ENCODE assay signal across 8 cellular contexts in the genomic region with DNA sequence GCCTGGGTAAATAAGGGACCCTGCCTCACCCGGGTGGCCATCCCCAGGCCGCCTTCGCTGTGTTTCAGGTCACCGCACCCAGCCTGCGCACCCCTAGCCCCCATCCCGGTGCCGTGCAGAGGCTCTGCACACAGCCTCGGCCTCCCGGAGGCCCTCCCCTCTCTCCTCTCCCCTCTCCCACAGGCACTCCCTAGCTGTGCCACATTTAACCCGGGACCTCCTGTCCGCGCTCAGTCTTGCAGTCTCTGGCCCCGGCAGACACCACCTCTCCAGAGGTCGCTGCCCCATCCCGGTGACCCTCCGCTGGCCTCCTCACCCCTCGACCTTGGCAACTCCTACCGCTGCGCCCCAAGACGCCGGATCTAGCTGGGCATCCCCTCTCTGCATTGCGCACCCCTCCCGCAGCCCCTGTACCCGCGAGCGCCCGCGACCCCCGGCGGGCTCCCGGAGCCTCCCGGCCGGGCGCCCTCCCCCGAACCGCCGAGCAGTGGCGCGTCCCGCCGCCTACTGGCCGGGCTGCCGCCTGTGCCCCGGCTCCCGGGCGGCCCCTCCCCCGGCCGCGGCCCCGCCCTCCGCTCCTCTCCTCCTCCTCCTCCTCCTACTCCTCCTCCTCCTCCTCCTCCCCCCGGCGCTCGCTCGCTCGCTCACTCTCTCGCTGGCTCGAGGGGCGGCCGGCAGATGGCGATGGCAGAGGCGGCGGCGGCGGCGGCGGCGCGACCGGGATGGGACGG. TPM values are rescaled to one million over a fixed set of nuclear protein-coding genes. Genes with fewer than 3 reads are reported as not detected.
DNase-seq lines count a peak whose midpoint lies in the region; ATAC-seq, FAIRE-seq and TF ChIP-seq lines count a peak whose summit lies in the region.

A gene (plus strand): TSS at position 647 of the 731 bp plus-strand sequence.

- CTCF ChIA-PET in SK-N-SH (lab: Yijun Ruan, JAX) = interaction anchor here (1.2 to 5.7 kb wide), 2 partner anchors 7 to 15 kb away, joined by 3 to 62 read pairs; no protein-coding TSS in a partner anchor

- no peak for TF ChIP-seq RAD21 in SK-N-SH (IDR thresholded peaks at IDR 0.05; ENCODE audit: low read length)

- POLR2A ChIA-PET in SK-N-SH (lab: Yijun Ruan, JAX) = no interaction called here

- H2AFZ ChIP-seq in KMS-11 (ENCODE audit: low read depth) (peak within 1 kb of the TSS; percentile 38; the same call in 1 of the 2 replicates), SK-N-SH (ENCODE audit: low read depth) (no peak within 1 kb of the TSS)

- peaks cover 11 to 27% (median 16%) of the 10 kb centered on the region in 10 experiments; a peak in 19 of 20 replicates for H3K4me1 ChIP-seq in BLaER1 treated with 17β-estradiol and CSF1 and Interleukin-3, amounts not matched to agents 10 nM and 100 nM
- H3K4me1 ChIP-seq in KMS-11 (ENCODE audit: low read depth, poor library complexity, severe bottlenecking) (no peaks in the 10 kb centered on the region), SK-N-SH (ENCODE audit: control insufficient read depth in 1 of 2, insufficient read depth in 2 of 2, low read depth in 1 of 2, low read length in 1 of 2) (no peaks in the 10 kb centered on the region; a peak in 1 of 4 replicates), kidney (ENCODE audit: control insufficient read depth in 1 of 2, insufficient read depth in 1 of 2, low read depth in 1 of 2, low read length in 2 of 2) (peaks cover 0 to 15% of the 10 kb centered on the region in 2 donors)

- H3K4me2 ChIP-seq in BLaER1 treated with 17β-estradiol and CSF1 and Interleukin-3, amounts not matched to agents 10 nM and 100 nM = peak within 1 kb of the TSS; percentile 94 to 98 (median 97)
- H3K4me2 ChIP-seq in KMS-11 (0 out of 2 replicates have a peak within 1 kb of the TSS, but pooled peaks have one; percentile 39), SK-N-SH (peak within 1 kb of the TSS; percentile 74)

- H3K4me3 ChIP-seq in BLaER1 treated with 17β-estradiol and CSF1 and Interleukin-3, amounts not matched to agents 10 nM and 100 nM = peak within 1 kb of the TSS; percentile 51 to 75 (median 67)
- H3K4me3 ChIP-seq in KMS-11 (IDR thresholded peaks at IDR 0.05; ENCODE audit: insufficient read depth, low read depth, low read length) (no peak within 1 kb of the TSS), SK-N-SH (ENCODE audit: low read depth in 2 of 2, low read length in 1 of 2) (peak within 1 kb of the TSS; percentile 38 to 48; a peak in 2 of 4 replicates), kidney (ENCODE audit: low read length in 2 of 2) (no peak within 1 kb of the TSS)

- intact Hi-C loops in kidney (cut with DNase I) = no loop called here

- ATAC-seq in GM19351 (IDR thresholded peaks at IDR 0.05; ENCODE audit: unreplicated experiment) = peak; percentile 70

- H3K27me3 ChIP-seq in BLaER1 treated with 17β-estradiol and CSF1 and Interleukin-3, amounts not matched to agents 10 nM and 100 nM = peaks cover 71 to 78% (median 74%) of the 10 kb centered on the region in 11 experiments
- H3K27me3 ChIP-seq in KMS-11 (ENCODE audit: insufficient read depth, low read depth) = no peaks in the 10 kb centered on the region
- H3K27me3 ChIP-seq in SK-N-SH (ENCODE audit: insufficient read depth) = peaks cover 42% of the 10 kb centered on the region

- no peak for TF ChIP-seq EP300 in SK-N-SH (IDR thresholded peaks at IDR 0.05; ENCODE audit: borderline replicate concordance in 1 of 2, low read depth in 1 of 2, low read length in 1 of 2)

- no peaks in the 10 kb centered on the region for H3K9me2 ChIP-seq in SK-N-SH

- H3K9me3 ChIP-seq in BLaER1 treated with 17β-estradiol and CSF1 and Interleukin-3, amounts not matched to agents 10 nM and 100 nM (replicated peaks in 1 of 11) = no peaks in the 10 kb centered on the region
- H3K9me3 ChIP-seq in SK-N-SH (no peaks in the 10 kb centered on the region), kidney (ENCODE audit: control insufficient read depth in 1 of 2, low read length in 2 of 2) (no peaks in the 10 kb centered on the region)

- H3K79me2 ChIP-seq in KMS-11 (ENCODE audit: insufficient read depth, low read depth) = no peaks in the 10 kb centered on the region
- no peaks in the 10 kb centered on the region for H3K79me2 ChIP-seq in SK-N-SH (ENCODE audit: insufficient read depth)

- H3F3A ChIP-seq in SK-N-SH (replicated peaks; ENCODE audit: insufficient read depth) = peaks cover 3% of the 10 kb centered on the region

- no peak for FAIRE-seq in kidney (lab: Jason Lieb, UNC)

- DNase-seq in SK-N-SH (peak; percentile 81), caudate nucleus (lab: John Stamatoyannopoulos, UW) (peak in 59 of 61 donors; percentile 10 to 87 (median 73)), kidney (peak; percentile 91)
- peak; percentile 18 to 34 for DNase-seq in stimulated activated CD4-positive, alpha-beta T cell treated with anti-CD3 and anti-CD28 coated beads, Interleukin-2, amount 100 ng/mL, for 48 hours
- no peak for DNase-seq in effector CD4-positive, alpha-beta T cell

- 0 out of 2 replicates have a peak, but pooled peaks have one; percentile 16 for TF ChIP-seq CTCF in KMS-11 (conservative IDR thresholded peaks at IDR 0.05; ENCODE audit: low read depth, low read length)
- peak; percentile 42 for TF ChIP-seq CTCF in SK-N-SH (IDR thresholded peaks at IDR 0.05)
- peak; percentile 42 for TF ChIP-seq CTCF in kidney (IDR thresholded peaks at IDR 0.05; ENCODE audit: borderline replicate concordance, extremely low read depth, insufficient read depth)

- 3% methylated on average over 47 of the region's 71 CpGs for WGBS in SK-N-SH (ENCODE audit: low lambda C conversion rate)

- H3K36me3 ChIP-seq in BLaER1 treated with 17β-estradiol and CSF1 and Interleukin-3, amounts not matched to agents 10 nM and 100 nM = no peaks in the 10 kb centered on the region
- H3K36me3 ChIP-seq in KMS-11 (ENCODE audit: insufficient read depth) (no peaks in the 10 kb centered on the region), SK-N-SH (replicated peaks in 1 of 2; ENCODE audit: control insufficient read depth in 1 of 2, insufficient read depth in 2 of 2, low read length in 1 of 2) (no peaks in the 10 kb centered on the region), kidney (ENCODE audit: control insufficient read depth in 1 of 2, insufficient read depth in 2 of 2, low read length in 2 of 2) (no peaks in the 10 kb centered on the region)

- peak within 1 kb of the TSS; percentile 33 to 73 (median 55); a peak in 19 of 22 replicates for H3K9ac ChIP-seq in BLaER1 treated with 17β-estradiol and CSF1 and Interleukin-3, amounts not matched to agents 10 nM and 100 nM
- H3K9ac ChIP-seq in KMS-11 = no peak within 1 kb of the TSS
- H3K9ac ChIP-seq in SK-N-SH = no peak within 1 kb of the TSS
- H3K9ac ChIP-seq in kidney (ENCODE audit: low read length in 2 of 2) = no peak within 1 kb of the TSS

- H3K27ac ChIP-seq in BLaER1 treated with 17β-estradiol and CSF1 and Interleukin-3, amounts not matched to agents 10 nM and 100 nM = no peak within 1 kb of the TSS
- H3K27ac ChIP-seq in KMS-11 = no peak within 1 kb of the TSS
- no peak within 1 kb of the TSS for H3K27ac ChIP-seq in SK-N-SH (ENCODE audit: low read depth in 2 of 2, low read length in 1 of 2)
- peak within 1 kb of the TSS; percentile 52 for H3K27ac ChIP-seq in caudate nucleus (ENCODE audit: low read depth, low read length)
- H3K27ac ChIP-seq in kidney (ENCODE audit: low read depth in 2 of 2, low read length in 2 of 2) = no peak within 1 kb of the TSS

- H4K20me1 ChIP-seq in BLaER1 treated with 17β-estradiol and CSF1 and Interleukin-3, amounts not matched to agents 10 nM and 100 nM = peaks cover 0 to 63% (median 29%) of the 10 kb centered on the region in 11 experiments; a peak in 18 of 22 replicates
- no peaks in the 10 kb centered on the region for H4K20me1 ChIP-seq in KMS-11 (ENCODE audit: insufficient read depth)
- H4K20me1 ChIP-seq in SK-N-SH (ENCODE audit: insufficient read depth) = no peaks in the 10 kb centered on the region; the same call in 1 of the 2 replicates

TF ChIP-seq in SK-N-SH, 30 proteins besides CTCF, POLR2A, EP300 and RAD21:
- TF ChIP-seq, protein P1, sequence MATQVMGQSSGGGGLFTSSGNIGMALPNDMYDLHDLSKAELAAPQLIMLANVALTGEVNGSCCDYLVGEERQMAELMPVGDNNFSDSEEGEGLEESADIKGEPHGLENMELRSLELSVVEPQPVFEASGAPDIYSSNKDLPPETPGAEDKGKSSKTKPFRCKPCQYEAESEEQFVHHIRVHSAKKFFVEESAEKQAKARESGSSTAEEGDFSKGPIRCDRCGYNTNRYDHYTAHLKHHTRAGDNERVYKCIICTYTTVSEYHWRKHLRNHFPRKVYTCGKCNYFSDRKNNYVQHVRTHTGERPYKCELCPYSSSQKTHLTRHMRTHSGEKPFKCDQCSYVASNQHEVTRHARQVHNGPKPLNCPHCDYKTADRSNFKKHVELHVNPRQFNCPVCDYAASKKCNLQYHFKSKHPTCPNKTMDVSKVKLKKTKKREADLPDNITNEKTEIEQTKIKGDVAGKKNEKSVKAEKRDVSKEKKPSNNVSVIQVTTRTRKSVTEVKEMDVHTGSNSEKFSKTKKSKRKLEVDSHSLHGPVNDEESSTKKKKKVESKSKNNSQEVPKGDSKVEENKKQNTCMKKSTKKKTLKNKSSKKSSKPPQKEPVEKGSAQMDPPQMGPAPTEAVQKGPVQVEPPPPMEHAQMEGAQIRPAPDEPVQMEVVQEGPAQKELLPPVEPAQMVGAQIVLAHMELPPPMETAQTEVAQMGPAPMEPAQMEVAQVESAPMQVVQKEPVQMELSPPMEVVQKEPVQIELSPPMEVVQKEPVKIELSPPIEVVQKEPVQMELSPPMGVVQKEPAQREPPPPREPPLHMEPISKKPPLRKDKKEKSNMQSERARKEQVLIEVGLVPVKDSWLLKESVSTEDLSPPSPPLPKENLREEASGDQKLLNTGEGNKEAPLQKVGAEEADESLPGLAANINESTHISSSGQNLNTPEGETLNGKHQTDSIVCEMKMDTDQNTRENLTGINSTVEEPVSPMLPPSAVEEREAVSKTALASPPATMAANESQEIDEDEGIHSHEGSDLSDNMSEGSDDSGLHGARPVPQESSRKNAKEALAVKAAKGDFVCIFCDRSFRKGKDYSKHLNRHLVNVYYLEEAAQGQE (IDR thresholded peaks at IDR 0.05; ENCODE audit: low read depth, low read length) = no peak
- TF ChIP-seq GATA2 (CRISPR knock-in tag; IDR thresholded peaks at IDR 0.05) (no peak), FOXJ3 (CRISPR knock-in tag; IDR thresholded peaks at IDR 0.05) (no peak), EZH2phosphoT487 (IDR thresholded peaks at IDR 0.05; ENCODE audit: borderline replicate concordance, low read depth) (no peak)

RNA-seq across cellular contexts. Expression of the gene that starts here (rescaled TPM):
- polyA plus RNA-seq in SK-N-SH (2012; rRNA removed) = 0.84 and 0.93 TPM in 2 replicates
- polyA plus RNA-seq in SK-N-SH (2012; cell fraction: cytosol; rRNA removed) = 0.40 and 0.60 TPM in 2 replicates
- 3.0 and 4.3 TPM in 2 replicates for polyA plus RNA-seq in SK-N-SH (2012; cell fraction: nucleus; rRNA removed)
- total RNA-seq in kidney = 0.60 TPM
- 0.06 TPM for polyA plus RNA-seq in kidney (ENCODE audit: insufficient read depth, low read depth, low replicate concordance)

Comparison
In these comparisons a context has a peak if more than half of its experiments do, and no peak if none do; other contexts are left out.
1. Peak in DNase-seq in kidney; RNA of the gene not detected or under 1 TPM.
2. H3K4me2 ChIP-seq: peak in every context shown above with its lines; median percentile 97 in BLaER1 treated with 17β-estradiol and CSF1 and Interleukin-3, amounts not matched to agents 10 nM and 100 nM; 74 in SK-N-SH; 39 in KMS-11.
3. H3K4me3 ChIP-seq: peak in BLaER1 treated with 17β-estradiol and CSF1 and Interleukin-3, amounts not matched to agents 10 nM and 100 nM (10 of 10) and SK-N-SH (2 of 2); none in KMS-11 (single experiment) and kidney (0 of 2).
4. H3K9ac ChIP-seq: peak in BLaER1 treated with 17β-estradiol and CSF1 and Interleukin-3, amounts not matched to agents 10 nM and 100 nM (11 of 11); none in KMS-11 (single experiment), SK-N-SH (single experiment) and kidney (0 of 2).
5. Peak in every context shown above with its lines, with median percentiles within 50 percentile points of each other: CTCF ChIP-seq.